11 cellular contexts compared by ENCODE assay signal in genomic region chr5:137696481-137696880, GRCh38. TPM values are rescaled to one million over a fixed set of nuclear protein-coding genes. Genes with fewer than 3 reads are reported as not detected.
A peak's percentile ranks its signal among the peaks of the same experiment; 100 is the strongest.
DNase-seq lines count a peak whose midpoint lies in the region; ATAC-seq and TF ChIP-seq lines count a peak whose summit lies in the region.
"Had no signal": no experiment of that assay in that cellular context is flagged by ENCODE, and none has a peak within 500 bp of the region (broad histone marks: within the 10 kb centered on the region; RNA-seq: fewer than 3 reads in every experiment).

No MANE protein-coding gene starts in this region.

- peaks cover 38% of the 10 kb centered on the region for H3K4me1 Mint-ChIP-seq in activated CD4-positive, alpha-beta T cell treated with anti-CD3 and anti-CD28 coated beads, Interleukin-2, amount 10 ng/mL, durations not matched to agents 24 days and 14 days

- no peak overlapping the region for H2AFZ ChIP-seq in GM23248
- H2AFZ ChIP-seq in MM.1S (ENCODE audit: low read length): no peak overlapping the region

- H3K4me3 ChIP-seq in GM23248 (no peak overlapping the region), MM.1S (ENCODE audit: low read length) (no peak overlapping the region), transverse colon (no peak overlapping the region)
- H3K4me3 ChIP-seq in effector memory CD4-positive, alpha-beta T cell (ENCODE audit: insufficient read depth, low read depth, low read length, poor library complexity, severe bottlenecking): no peak overlapping the region

- H3K4me2 ChIP-seq in GM23248 (ENCODE audit: unreplicated experiment) (no peak overlapping the region), MM.1S (ENCODE audit: low read depth, low read length) (no peak overlapping the region)

- H3K4me1 ChIP-seq in GM23248 (ENCODE audit: insufficient read depth) (peaks cover 16% of the 10 kb centered on the region), MM.1S (ENCODE audit: low read length) (0 out of 2 replicates have a peak, but pooled peaks cover 5% of the 10 kb centered on the region), transverse colon (peaks cover 0 to 6% (median 0%) of the 10 kb centered on the region in 4 donors)
- peaks cover 26% of the 10 kb centered on the region for H3K4me1 ChIP-seq in effector memory CD4-positive, alpha-beta T cell (ENCODE audit: control insufficient read depth, insufficient read depth, low read length, poor library complexity, severe bottlenecking)

- H3K9me2 ChIP-seq in GM23248 (ENCODE audit: insufficient read depth) (no peaks in the 10 kb centered on the region), MM.1S (replicated peaks; ENCODE audit: insufficient read depth, low read length) (no peaks in the 10 kb centered on the region)

- H3K79me2 ChIP-seq in GM23248 (ENCODE audit: insufficient read depth) (no peaks in the 10 kb centered on the region), MM.1S (ENCODE audit: low read length) (no peaks in the 10 kb centered on the region)

- no peak for ATAC-seq in HG03457 (IDR thresholded peaks at IDR 0.05; ENCODE audit: unreplicated experiment)

- no peaks in the 10 kb centered on the region for H3K27me3 ChIP-seq in GM23248 (replicated peaks; ENCODE audit: insufficient read depth)
- no peaks in the 10 kb centered on the region for H3K27me3 ChIP-seq in effector memory CD4-positive, alpha-beta T cell (replicated peaks; ENCODE audit: control insufficient read depth, insufficient read depth, low read length, poor library complexity, severe bottlenecking)
- no peaks in the 10 kb centered on the region for H3K27me3 ChIP-seq in MM.1S (replicated peaks; ENCODE audit: insufficient read depth, low read length)
- no peaks in the 10 kb centered on the region for H3K27me3 ChIP-seq in transverse colon

- H3K36me3 Mint-ChIP-seq in activated CD4-positive, alpha-beta T cell treated with anti-CD3 and anti-CD28 coated beads, Interleukin-2, amount 10 ng/mL, durations not matched to agents 24 days and 14 days (ENCODE audit: low read depth): peaks cover 16% of the 10 kb centered on the region

- TF ChIP-seq POLR2A in transverse colon (IDR thresholded peaks at IDR 0.05): no peak

- H3K4me3 Mint-ChIP-seq in activated CD4-positive, alpha-beta T cell treated with anti-CD3 and anti-CD28 coated beads, Interleukin-2, amount 10 ng/mL, durations not matched to agents 24 days and 14 days: peak overlapping the region; percentile 75

- no peaks in the 10 kb centered on the region for H3K9me3 ChIP-seq in GM23248 (ENCODE audit: low read depth)
- no peaks in the 10 kb centered on the region for H3K9me3 ChIP-seq in effector memory CD4-positive, alpha-beta T cell (ENCODE audit: control insufficient read depth, low read length)
- no peaks in the 10 kb centered on the region for H3K9me3 ChIP-seq in MM.1S (replicated peaks; ENCODE audit: insufficient read depth, low read length)
- H3K9me3 ChIP-seq in transverse colon: no peaks in the 10 kb centered on the region

- H4K20me1 ChIP-seq in GM23248 (ENCODE audit: insufficient read depth): no peaks in the 10 kb centered on the region
- H4K20me1 ChIP-seq in MM.1S (ENCODE audit: insufficient read depth, low read length): no peaks in the 10 kb centered on the region

- DNase-seq in GM23248: peak; percentile 53
- DNase-seq in activated CD4-positive, alpha-beta T cell treated with anti-CD3 and anti-CD28 coated beads, Interleukin-2, amount 10 ng/mL, durations not matched to agents 24 days and 14 days: no peak
- DNase-seq in effector memory CD4-positive, alpha-beta T cell: no peak
- DNase-seq in stimulated activated CD4-positive, alpha-beta T cell treated with anti-CD3 and anti-CD28 coated beads, Interleukin-2, amount 100 ng/mL, for 24 hours: peak; percentile 51 to 54
- DNase-seq in MM.1S: no peak
- no peak for DNase-seq in NOMO-1 treated with DMSO at 0.1 percent for 48 hours (lab: John Stamatoyannopoulos, UW; ENCODE audit: unreplicated experiment)
- no peak for DNase-seq in transverse colon
- DNase-seq: KBM-7, naive B cell, SHP77 had no signal

- intact Hi-C loops in activated CD4-positive, alpha-beta T cell treated with anti-CD3 and anti-CD28 coated beads, Interleukin-2, amount 10 ng/mL, durations not matched to agents 24 days and 14 days (cut with micrococcal nuclease): loop anchor here (1.0 kb wide), 2 partner anchors 40 to 58 kb away; partner anchors contain the start of genes HNRNPA0 and KLHL3
- intact Hi-C loops in transverse colon (cut with DNase I; ENCODE audit: low total_unique reads): no loop called here

- H3K9ac ChIP-seq in GM23248 (no peak overlapping the region), MM.1S (ENCODE audit: low read length) (no peak overlapping the region)

- H3K27ac ChIP-seq in GM23248 (no peak overlapping the region), MM.1S (ENCODE audit: low read length) (no peak overlapping the region), transverse colon (no peak overlapping the region)
- peak overlapping the region; percentile 47 for H3K27ac ChIP-seq in effector memory CD4-positive, alpha-beta T cell (ENCODE audit: insufficient read depth, low read length, poor library complexity, severe bottlenecking)

- no peaks in the 10 kb centered on the region for H3K27me3 Mint-ChIP-seq in activated CD4-positive, alpha-beta T cell treated with anti-CD3 and anti-CD28 coated beads, Interleukin-2, amount 10 ng/mL, durations not matched to agents 24 days and 14 days
- H3K27me3 Mint-ChIP-seq: naive B cell had no signal

- H3K36me3 ChIP-seq in GM23248 (ENCODE audit: low read depth) (no peaks in the 10 kb centered on the region), MM.1S (replicated peaks; ENCODE audit: insufficient read depth, low read length) (no peaks in the 10 kb centered on the region), transverse colon (no peaks in the 10 kb centered on the region)
- H3K36me3 ChIP-seq in effector memory CD4-positive, alpha-beta T cell (ENCODE audit: control insufficient read depth, insufficient read depth, low read length): peaks cover 4% of the 10 kb centered on the region

- TF ChIP-seq EP300 in transverse colon (IDR thresholded peaks at IDR 0.05; ENCODE audit: low read depth): no peak

- H3F3A ChIP-seq in GM23248 (ENCODE audit: insufficient read depth) (no peaks in the 10 kb centered on the region), MM.1S (ENCODE audit: insufficient read depth, low read length) (no peaks in the 10 kb centered on the region)

- peaks cover 9% of the 10 kb centered on the region for H3K9me3 Mint-ChIP-seq in activated CD4-positive, alpha-beta T cell treated with anti-CD3 and anti-CD28 coated beads, Interleukin-2, amount 10 ng/mL, durations not matched to agents 24 days and 14 days
- H3K9me3 Mint-ChIP-seq: naive B cell had no signal

- TF ChIP-seq CTCF in MM.1S (IDR thresholded peaks at IDR 0.05; ENCODE audit: low read length) (no peak), transverse colon (IDR thresholded peaks at IDR 0.05) (no peak)

- WGBS in GM23248 (ENCODE audit: low coverage in 1 of 2, low lambda C conversion rate in 2 of 2, missing lambda C conversion rate in 2 of 2), 2 experiments: 3 to 6% methylated on average over 1 of the region's 1 CpG
- WGBS in transverse colon (ENCODE audit: low coverage in 1 of 2), 2 donors: 0 to 16% methylated on average over 1 of the region's 1 CpG

- in situ Hi-C loops in GM23248 (cut with MboI) (no loop called here), transverse colon (cut with MboI; ENCODE audit: low pct_ligation_motif_present in 1 of 4, low pct_unique_long_range_greater_than_20kb in 1 of 4, low sequenced_read_pairs in 3 of 4) (no loop called here)

- peak overlapping the region; percentile 88 for H3K27ac Mint-ChIP-seq in activated CD4-positive, alpha-beta T cell treated with anti-CD3 and anti-CD28 coated beads, Interleukin-2, amount 10 ng/mL, durations not matched to agents 24 days and 14 days

RNA-seq across cellular contexts. Expression of gene KLHL3, which starts 39.4 kb away (rescaled TPM):
- total RNA-seq in GM23248 (2014; rRNA removed; shearing (Covaris generic)): 0.51 and 1.3 TPM in 2 replicates
- 1.1 and 1.7 TPM in 2 replicates for polyA plus RNA-seq in GM23248 (2016; fragmentation: Nextera tagmentation; extraction: Ambion mirVana)
- total RNA-seq in activated CD4-positive, alpha-beta T cell treated with anti-CD3 and anti-CD28 coated beads, Interleukin-2, amount 10 ng/mL, durations not matched to agents 24 days and 14 days: 1.5 and 2.2 TPM in 2 replicates
- total RNA-seq in transverse colon: 1 to 10 TPM in 3 of 4 donors, under 1 TPM in 1; 0.75 to 4.4 (median 2.6) TPM

RNA-seq across cellular contexts. Expression of gene HNRNPA0, which starts 57.7 kb away (rescaled TPM):
- total RNA-seq in GM23248 (2014; rRNA removed; shearing (Covaris generic)): 12.2 and 15.0 TPM in 2 replicates
- 5.2 and 5.4 TPM in 2 replicates for polyA plus RNA-seq in GM23248 (2016; fragmentation: Nextera tagmentation; extraction: Ambion mirVana)
- 38.3 and 38.6 TPM in 2 replicates for total RNA-seq in activated CD4-positive, alpha-beta T cell treated with anti-CD3 and anti-CD28 coated beads, Interleukin-2, amount 10 ng/mL, durations not matched to agents 24 days and 14 days
- 10 to 100 TPM in 1 of 4 donors, 1 to 10 TPM in 3; 6.0 to 10.8 (median 9.0) TPM for total RNA-seq in transverse colon

Comparison
In these comparisons a context has a peak if more than half of its experiments do, and no peak if none do; other contexts are left out.
1. DNase-seq: peak in GM23248 (single experiment) and stimulated activated CD4-positive, alpha-beta T cell treated with anti-CD3 and anti-CD28 coated beads, Interleukin-2, amount 100 ng/mL, for 24 hours (2 of 2); none in activated CD4-positive, alpha-beta T cell treated with anti-CD3 and anti-CD28 coated beads, Interleukin-2, amount 10 ng/mL, durations not matched to agents 24 days and 14 days (single experiment), effector memory CD4-positive, alpha-beta T cell (0 of 3), MM.1S (single experiment), NOMO-1 treated with DMSO at 0.1 percent for 48 hours (single experiment) and transverse colon (single experiment).